ENCODE assay signal across 12 cellular contexts in the genomic region with DNA sequence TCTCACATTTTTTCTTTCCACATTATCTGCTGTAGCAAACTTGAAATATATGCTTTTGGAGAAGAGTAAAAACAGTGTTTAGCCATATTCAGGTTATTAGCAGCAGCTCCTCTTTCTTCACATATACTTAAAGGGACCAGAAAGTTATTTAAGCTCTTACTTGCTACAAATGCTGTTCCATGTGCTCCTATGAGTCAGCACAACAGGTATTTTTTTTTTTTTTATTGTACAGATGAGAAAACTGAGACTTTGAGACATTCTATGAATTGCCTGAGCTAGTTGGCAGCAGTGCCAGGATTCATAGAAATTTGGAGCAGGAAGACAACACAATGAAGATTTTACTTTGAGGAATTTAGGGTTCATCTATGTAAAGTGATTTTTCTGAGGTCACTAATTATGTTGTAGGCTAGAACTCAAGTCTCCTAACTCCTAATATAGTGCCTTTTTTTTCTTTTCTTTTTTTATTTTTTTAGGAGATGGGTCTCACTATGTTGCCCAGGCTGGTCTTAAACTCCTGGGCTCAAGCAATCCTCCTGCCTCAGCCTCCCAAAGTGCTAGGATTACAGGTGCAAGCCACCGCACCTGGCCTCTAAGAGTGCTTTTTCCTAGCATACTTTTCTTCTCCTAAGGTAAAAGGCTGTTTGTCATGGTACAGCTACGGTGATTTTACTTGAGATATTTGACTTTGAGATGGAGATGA. TPM values are rescaled to one million over a fixed set of nuclear protein-coding genes. Genes with fewer than 3 reads are reported as not detected.
DNase-seq lines count a peak whose midpoint lies in the region; ATAC-seq and TF ChIP-seq lines count a peak whose summit lies in the region.
"Had no signal": no experiment of that assay in that cellular context is flagged by ENCODE, and none has a peak within 500 bp of the region (broad histone marks: within the 10 kb centered on the region; RNA-seq: fewer than 3 reads in every experiment).

No MANE protein-coding gene starts in this region.

- no peak overlapping the region for H2BK15ac ChIP-seq in neuronal stem cell (ENCODE audit: low read length)

- no peak overlapping the region for H3K4ac ChIP-seq in neuronal stem cell (ENCODE audit: low read length)

- H2BK12ac ChIP-seq in neuronal stem cell (ENCODE audit: low read length): no peak overlapping the region

- H4K91ac ChIP-seq in neuronal stem cell (ENCODE audit: low read depth, low read length, poor library complexity): no peak overlapping the region

- no peak overlapping the region for H3K14ac ChIP-seq in neuronal stem cell (ENCODE audit: low read length)

- peak overlapping the region; percentile 74 for H3K27ac Mint-ChIP-seq in activated CD8-positive, alpha-beta memory T cell treated with anti-CD3 and anti-CD28 coated beads, Interleukin-2, amount 10 ng/mL, durations not matched to agents 7 days and 5 days
- H3K27ac Mint-ChIP-seq in T-cell: peak overlapping the region; percentile 72 to 88
- peak overlapping the region; percentile 18 for H3K27ac Mint-ChIP-seq in stimulated activated effector memory CD8-positive, alpha-beta T cell treated with anti-CD3 and anti-CD28 coated beads, Interleukin-12 subunit alpha, Interleukin-12 subunit beta, amount 100 ng/mL, for 72 hours

- H3K9ac ChIP-seq in fibroblast of lung (ENCODE audit: insufficient read depth, low read length) (no peak overlapping the region), neuronal stem cell (ENCODE audit: low read depth, low read length, poor library complexity) (no peak overlapping the region)

- H3K36me3 Mint-ChIP-seq in activated CD8-positive, alpha-beta memory T cell treated with anti-CD3 and anti-CD28 coated beads, Interleukin-2, amount 10 ng/mL, durations not matched to agents 7 days and 5 days: peaks cover 21% of the 10 kb centered on the region
- H3K36me3 Mint-ChIP-seq in T-cell: peaks cover 12% of the 10 kb centered on the region
- H3K36me3 Mint-ChIP-seq in stimulated activated effector memory CD8-positive, alpha-beta T cell treated with anti-CD3 and anti-CD28 coated beads, Interleukin-12 subunit alpha, Interleukin-12 subunit beta, amount 100 ng/mL, for 72 hours: peaks cover 77% of the 10 kb centered on the region

- POLR2A ChIA-PET in T-cell (lab: Charles Lee): interaction anchor here in 1 of 2 donors (0.6 kb wide), 1 partner anchor 24 kb away, joined by 4 read pairs; the partner anchor contains the start of gene SETD5

- H3K9me3 ChIP-seq in fibroblast of lung (ENCODE audit: control insufficient read depth, insufficient read depth, low read depth, low read length): no peaks in the 10 kb centered on the region
- H3K9me3 ChIP-seq in neuronal stem cell (replicated peaks in 1 of 2; ENCODE audit: control insufficient read depth in 2 of 2, insufficient read depth in 1 of 2, low read depth in 1 of 2, low read length in 2 of 2): peaks cover 0 to 12% of the 10 kb centered on the region in 2 donors
- H3K9me3 ChIP-seq: MG63, SJSA1 had no signal

- H3K27me3 ChIP-seq in fibroblast of lung (ENCODE audit: control insufficient read depth, insufficient read depth, low read length) (no peaks in the 10 kb centered on the region), neuronal stem cell (ENCODE audit: control insufficient read depth in 3 of 3, insufficient read depth in 3 of 3, low read depth in 1 of 3, low read length in 3 of 3) (no peaks in the 10 kb centered on the region)
- H3K27me3 ChIP-seq: MG63, SJSA1 had no signal

- no peak overlapping the region for H4K8ac ChIP-seq in neuronal stem cell (ENCODE audit: low read depth, low read length)

- H2BK120ac ChIP-seq in neuronal stem cell (ENCODE audit: low read depth, low read length): no peak overlapping the region

- no peak overlapping the region for H3K23ac ChIP-seq in neuronal stem cell (ENCODE audit: low read depth, low read length, poor library complexity)

- H3K4me1 ChIP-seq in fibroblast of lung (ENCODE audit: control insufficient read depth, extremely low read depth, insufficient read depth, low read length) (peaks cover 22% of the 10 kb centered on the region), neuronal stem cell (ENCODE audit: control insufficient read depth in 2 of 2, insufficient read depth in 1 of 2, low read depth in 1 of 2, low read length in 2 of 2) (peaks cover 0 to 31% of the 10 kb centered on the region in 2 donors)

- no peaks in the 10 kb centered on the region for H3K79me1 ChIP-seq in neuronal stem cell (ENCODE audit: low read depth, low read length)

- H3K4me2 ChIP-seq in fibroblast of lung (ENCODE audit: extremely low read depth, insufficient read depth, low read length): peak overlapping the region; percentile 23
- H3K4me2 ChIP-seq in neuronal stem cell (ENCODE audit: insufficient read depth, low read length, poor library complexity, severe bottlenecking): no peak overlapping the region

- H2BK5ac ChIP-seq in neuronal stem cell (ENCODE audit: low read length): no peak overlapping the region

- CTCF ChIA-PET in activated CD8-positive, alpha-beta memory T cell treated with anti-CD3 and anti-CD28 coated beads, Interleukin-2, amount 10 ng/mL, durations not matched to agents 7 days and 5 days (lab: Charles Lee): interaction anchor here (1.0 to 1.9 kb wide), 2 partner anchors 18 to 68 kb away, joined by 4 to 6 read pairs; no protein-coding TSS in a partner anchor
- CTCF ChIA-PET in T-cell (lab: Charles Lee): interaction anchor here (0.6 to 1.8 kb wide), 5 partner anchors 17 to 68 kb away, joined by 3 to 11 read pairs (median 8); partner anchors contain the start of gene THUMPD3 (in 1 of the 2)

- H3K9me3 Mint-ChIP-seq in activated CD8-positive, alpha-beta memory T cell treated with anti-CD3 and anti-CD28 coated beads, Interleukin-2, amount 10 ng/mL, durations not matched to agents 7 days and 5 days (ENCODE audit: low read depth): no peaks in the 10 kb centered on the region
- H3K9me3 Mint-ChIP-seq in T-cell: no peaks in the 10 kb centered on the region
- H3K9me3 Mint-ChIP-seq in stimulated activated effector memory CD8-positive, alpha-beta T cell treated with anti-CD3 and anti-CD28 coated beads, Interleukin-12 subunit alpha, Interleukin-12 subunit beta, amount 100 ng/mL, for 72 hours: no peaks in the 10 kb centered on the region

- no CpG with 5 or more reads among the region's 2 CpGs for WGBS in neuronal stem cell (ENCODE audit: extremely low coverage in 2 of 2, insufficient read length in 2 of 2, insufficient replicate concordance in 1 of 2), 2 donors

- no peaks in the 10 kb centered on the region for H3K27me3 Mint-ChIP-seq in activated CD8-positive, alpha-beta memory T cell treated with anti-CD3 and anti-CD28 coated beads, Interleukin-2, amount 10 ng/mL, durations not matched to agents 7 days and 5 days
- no peaks in the 10 kb centered on the region for H3K27me3 Mint-ChIP-seq in T-cell

- no peak overlapping the region for H3K4me3 Mint-ChIP-seq in activated CD8-positive, alpha-beta memory T cell treated with anti-CD3 and anti-CD28 coated beads, Interleukin-2, amount 10 ng/mL, durations not matched to agents 7 days and 5 days
- H3K4me3 Mint-ChIP-seq in T-cell: no peak overlapping the region
- no peak overlapping the region for H3K4me3 Mint-ChIP-seq in stimulated activated effector memory CD8-positive, alpha-beta T cell treated with anti-CD3 and anti-CD28 coated beads, Interleukin-12 subunit alpha, Interleukin-12 subunit beta, amount 100 ng/mL, for 72 hours

- no peak for DNase-seq in activated CD8-positive, alpha-beta memory T cell treated with anti-CD3 and anti-CD28 coated beads, Interleukin-2, amount 10 ng/mL, durations not matched to agents 7 days and 5 days
- no peak for DNase-seq in activated CD8-positive, alpha-beta memory T cell treated with anti-CD3 and anti-CD28 coated beads, Interleukin-2, amount 50 U/mL, for 48 hours
- DNase-seq in T-cell: no peak
- peak; percentile 41 to 68 for DNase-seq in fibroblast of lung (ENCODE audit: low read depth in 2 of 2)
- DNase-seq in stimulated activated effector memory CD8-positive, alpha-beta T cell treated with anti-CD3 and anti-CD28 coated beads, Interleukin-12 subunit alpha, Interleukin-12 subunit beta, amount 100 ng/mL, for 72 hours (ENCODE audit: low spot score in 2 of 2): no peak
- no peak for DNase-seq in cerebellar cortex (ENCODE audit: low spot score)
- DNase-seq in NCI-H1436 (lab: John Stamatoyannopoulos, UW): no peak
- DNase-seq in neuronal stem cell (ENCODE audit: low spot score): no peak
- DNase-seq: MG63; right cardiac atrium; stimulated activated naive CD8-positive, alpha-beta T cell treated with anti-CD3 and anti-CD28 coated beads, Interleukin-15, Interleukin-2, amounts not matched to agents 100 U/mL and 50 U/mL, for 24 hours had no signal

- no peak for ATAC-seq in activated CD8-positive, alpha-beta memory T cell treated with anti-CD3 and anti-CD28 coated beads, Interleukin-2, amount 10 ng/mL, durations not matched to agents 7 days and 5 days
- no peak for ATAC-seq in T-cell (replicated peaks in 1 of 4)
- ATAC-seq in stimulated activated effector memory CD8-positive, alpha-beta T cell treated with anti-CD3 and anti-CD28 coated beads, Interleukin-12 subunit alpha, Interleukin-12 subunit beta, amount 100 ng/mL, for 72 hours: no peak
- ATAC-seq: right cardiac atrium; stimulated activated naive CD8-positive, alpha-beta T cell treated with anti-CD3 and anti-CD28 coated beads, Interleukin-15, Interleukin-2, amounts not matched to agents 100 U/mL and 50 U/mL, for 24 hours had no signal

- no peak for TF ChIP-seq CTCF in fibroblast of lung (conservative IDR thresholded peaks at IDR 0.05 in 1 of 2, IDR thresholded peaks at IDR 0.05 in 1 of 2; ENCODE audit: low read depth in 1 of 2, low read length in 2 of 2)

- H3K27ac ChIP-seq in fibroblast of lung (ENCODE audit: insufficient read depth, low read length) (peak overlapping the region; percentile 13), neuronal stem cell (replicated peaks; ENCODE audit: low read length) (no peak overlapping the region)
- H3K27ac ChIP-seq: SJSA1 had no signal

- H3K18ac ChIP-seq in neuronal stem cell (ENCODE audit: low read length): no peak overlapping the region

- H2AFZ ChIP-seq in fibroblast of lung (ENCODE audit: low read length) (no peak overlapping the region), neuronal stem cell (ENCODE audit: low read length) (no peak overlapping the region)

- no peak overlapping the region for H2AK5ac ChIP-seq in neuronal stem cell (ENCODE audit: low read depth, low read length)

- H4K20me1 ChIP-seq in fibroblast of lung (ENCODE audit: control insufficient read depth, extremely low read depth, insufficient read depth, low read length): peaks cover 4% of the 10 kb centered on the region

- H3K36me3 ChIP-seq in fibroblast of lung (ENCODE audit: control insufficient read depth, insufficient read depth, low read length) (no peaks in the 10 kb centered on the region), neuronal stem cell (replicated peaks in 1 of 2; ENCODE audit: control insufficient read depth in 2 of 2, insufficient read depth in 2 of 2, low read length in 2 of 2) (peaks cover 2 to 51% of the 10 kb centered on the region in 2 donors)

- peaks cover 93% of the 10 kb centered on the region for H3K79me2 ChIP-seq in fibroblast of lung (ENCODE audit: control insufficient read depth, insufficient read depth, low read length)

- H3K4me1 Mint-ChIP-seq in activated CD8-positive, alpha-beta memory T cell treated with anti-CD3 and anti-CD28 coated beads, Interleukin-2, amount 10 ng/mL, durations not matched to agents 7 days and 5 days: peaks cover 48% of the 10 kb centered on the region
- H3K4me1 Mint-ChIP-seq in T-cell: peaks cover 49 to 65% (median 54%) of the 10 kb centered on the region in 3 donors
- H3K4me1 Mint-ChIP-seq in stimulated activated effector memory CD8-positive, alpha-beta T cell treated with anti-CD3 and anti-CD28 coated beads, Interleukin-12 subunit alpha, Interleukin-12 subunit beta, amount 100 ng/mL, for 72 hours: peaks cover 40% of the 10 kb centered on the region

- H3K4me3 ChIP-seq in fibroblast of lung (replicated peaks in 1 of 4; ENCODE audit: control extremely low read depth in 1 of 4, insufficient read depth in 1 of 4, low read depth in 3 of 4, low read length in 4 of 4): no peak overlapping the region
- no peak overlapping the region for H3K4me3 ChIP-seq in neuronal stem cell (ENCODE audit: low read length in 2 of 2)
- H3K4me3 ChIP-seq: MG63, SJSA1 had no signal

RNA-seq across cellular contexts. Expression of gene SETD5, which starts 23.6 kb away (rescaled TPM):
- 100 to 1,000 TPM; 136 to 147 TPM for total RNA-seq in activated CD8-positive, alpha-beta memory T cell treated with anti-CD3 and anti-CD28 coated beads, Interleukin-2, amount 10 ng/mL, durations not matched to agents 7 days and 5 days
- total RNA-seq in T-cell: 100 to 1,000 TPM; 119 to 131 (median 125) TPM
- 29.8 and 53.7 TPM in 2 replicates for total RNA-seq in fibroblast of lung
- polyA plus RNA-seq in fibroblast of lung: 39.5 and 62.5 TPM in 2 replicates
- polyA plus RNA-seq in fibroblast of lung (2012): 26.6 and 49.8 TPM in 2 replicates
- polyA minus RNA-seq in fibroblast of lung (ENCODE audit: low replicate concordance): 75.8 and 88.6 TPM in 2 replicates
- polyA plus RNA-seq in neuronal stem cell (2013, experiment 1 of 2): 210 TPM
- polyA plus RNA-seq in neuronal stem cell (2013, experiment 2 of 2): 225 TPM

RNA-seq across cellular contexts. Expression of gene THUMPD3, which starts 58.1 kb away (rescaled TPM):
- total RNA-seq in activated CD8-positive, alpha-beta memory T cell treated with anti-CD3 and anti-CD28 coated beads, Interleukin-2, amount 10 ng/mL, durations not matched to agents 7 days and 5 days: 10 to 100 TPM; 46.1 to 52.0 TPM
- total RNA-seq in T-cell (10 to 100 TPM; 33.3 to 44.4 (median 43.5) TPM), fibroblast of lung (59.9 and 68.3 TPM in 2 replicates)
- 48.9 and 57.8 TPM in 2 replicates for polyA plus RNA-seq in fibroblast of lung
- 40.5 and 46.6 TPM in 2 replicates for polyA plus RNA-seq in fibroblast of lung (2012)
- 15.4 and 32.2 TPM in 2 replicates for polyA minus RNA-seq in fibroblast of lung (ENCODE audit: low replicate concordance)
- polyA plus RNA-seq in neuronal stem cell (2013, experiment 1 of 2): 29.3 TPM
- 27.9 TPM for polyA plus RNA-seq in neuronal stem cell (2013, experiment 2 of 2)

Comparison
In these comparisons a context has a peak if more than half of its experiments do, and no peak if none do; other contexts are left out.
1. DNase-seq: peak in fibroblast of lung (2 of 2); none in activated CD8-positive, alpha-beta memory T cell treated with anti-CD3 and anti-CD28 coated beads, Interleukin-2, amount 10 ng/mL, durations not matched to agents 7 days and 5 days (single experiment), activated CD8-positive, alpha-beta memory T cell treated with anti-CD3 and anti-CD28 coated beads, Interleukin-2, amount 50 U/mL, for 48 hours (single experiment), T-cell (0 of 34), stimulated activated effector memory CD8-positive, alpha-beta T cell treated with anti-CD3 and anti-CD28 coated beads, Interleukin-12 subunit alpha, Interleukin-12 subunit beta, amount 100 ng/mL, for 72 hours (0 of 2), cerebellar cortex (single experiment), NCI-H1436 (single experiment) and neuronal stem cell (single experiment).
2. H3K27ac Mint-ChIP-seq: peak in every context shown above with its lines; median percentile 80 in T-cell; 74 in activated CD8-positive, alpha-beta memory T cell treated with anti-CD3 and anti-CD28 coated beads, Interleukin-2, amount 10 ng/mL, durations not matched to agents 7 days and 5 days; 18 in stimulated activated effector memory CD8-positive, alpha-beta T cell treated with anti-CD3 and anti-CD28 coated beads, Interleukin-12 subunit alpha, Interleukin-12 subunit beta, amount 100 ng/mL, for 72 hours.